12 cellular contexts compared by ENCODE assay signal in genomic region chr17:71441098-71441497, GRCh38.
DNase-seq lines count a peak whose midpoint lies in the region; ATAC-seq and TF ChIP-seq lines count a peak whose summit lies in the region.
"Had no signal": no experiment of that assay in that cellular context is flagged by ENCODE, and none has a peak within 500 bp of the region (broad histone marks: within the 10 kb centered on the region; RNA-seq: fewer than 3 reads in every experiment).

No MANE protein-coding gene starts in this region.

- H3K4me3 ChIP-seq in MG63 (no peak overlapping the region), sigmoid colon (no peak overlapping the region), upper lobe of left lung (no peak overlapping the region)
- H3K4me3 ChIP-seq: heart left ventricle had no signal

- intact Hi-C loops in sigmoid colon (cut with DNase I): no loop called here

- H3K27ac ChIP-seq in sigmoid colon (no peak overlapping the region), upper lobe of left lung (no peak overlapping the region)
- H3K27ac ChIP-seq: heart left ventricle had no signal

- TF ChIP-seq POLR2A in sigmoid colon (IDR thresholded peaks at IDR 0.05) (no peak), upper lobe of left lung (IDR thresholded peaks at IDR 0.05) (no peak)

- DNase-seq in DMS79 (lab: John Stamatoyannopoulos, UW) (peak; percentile 55), MG63 (peak; percentile 79), dedifferentiated amniotic fluid mesenchymal stem cell (ENCODE audit: extremely low spot score) (peak; percentile 28), myocyte (ENCODE audit: low read depth) (peak; percentile 72), NCI-H69 (lab: John Stamatoyannopoulos, UW) (no peak), sigmoid colon (no peak), COLO829 (ENCODE audit: low spot score) (no peak), upper lobe of left lung (no peak)
- DNase-seq: cerebellar nuclear complex, H7, heart left ventricle, NCI-H1417 treated with DMSO at 0.1 percent for 48 hours had no signal

- no peaks in the 10 kb centered on the region for H3K36me3 ChIP-seq in MG63
- no peaks in the 10 kb centered on the region for H3K36me3 ChIP-seq in sigmoid colon
- no peaks in the 10 kb centered on the region for H3K36me3 ChIP-seq in upper lobe of left lung
- H3K36me3 ChIP-seq: heart left ventricle had no signal

- H3K4me1 ChIP-seq in sigmoid colon (peaks cover 0 to 12% (median 6%) of the 10 kb centered on the region in 4 donors), upper lobe of left lung (no peaks in the 10 kb centered on the region)
- H3K4me1 ChIP-seq: heart left ventricle had no signal

- TF ChIP-seq CTCF in sigmoid colon (IDR thresholded peaks at IDR 0.05) (no peak), upper lobe of left lung (IDR thresholded peaks at IDR 0.05) (no peak)

- H3K9me3 ChIP-seq in MG63: no peaks in the 10 kb centered on the region
- no peaks in the 10 kb centered on the region for H3K9me3 ChIP-seq in sigmoid colon
- H3K9me3 ChIP-seq in upper lobe of left lung: no peaks in the 10 kb centered on the region
- H3K9me3 ChIP-seq: heart left ventricle had no signal

- no peak for ATAC-seq in upper lobe of left lung (ENCODE audit: low FRiP score in 2 of 2)
- ATAC-seq: heart left ventricle had no signal

- no peak for TF ChIP-seq EP300 in sigmoid colon (IDR thresholded peaks at IDR 0.05)
- no peak for TF ChIP-seq EP300 in upper lobe of left lung (IDR thresholded peaks at IDR 0.05)

- WGBS in sigmoid colon, 2 donors: 76 to 78% methylated on average over 6 of the region's 6 CpGs
- WGBS in upper lobe of left lung, 2 donors: 76 to 88% methylated on average over 6 of the region's 6 CpGs

- H3K27me3 ChIP-seq in MG63 (no peaks in the 10 kb centered on the region), sigmoid colon (no peaks in the 10 kb centered on the region), upper lobe of left lung (no peaks in the 10 kb centered on the region)
- H3K27me3 ChIP-seq: heart left ventricle had no signal

Comparison
In these comparisons a context has a peak if more than half of its experiments do, and no peak if none do; other contexts are left out.
1. DNase-seq: peak in DMS79 (single experiment), MG63 (single experiment), dedifferentiated amniotic fluid mesenchymal stem cell (single experiment) and myocyte (single experiment); none in NCI-H69 (single experiment), sigmoid colon (single experiment), COLO829 (single experiment) and upper lobe of left lung (0 of 2).